In genomic region chr15:90000175-90000923, GRCh38 we compare ENCODE assay signal across 9 cellular contexts. TPM values are rescaled to one million over a fixed set of nuclear protein-coding genes. Genes with fewer than 3 reads are reported as not detected.
DNase-seq lines count a peak whose midpoint lies in the region; FAIRE-seq and TF ChIP-seq lines count a peak whose summit lies in the region.
"Had no signal": no experiment of that assay in that cellular context is flagged by ENCODE, and none has a peak within 500 bp of the region (broad histone marks: within the 10 kb centered on the region; RNA-seq: fewer than 3 reads in every experiment).

No MANE protein-coding gene starts in this region.

- peak overlapping the region; percentile 97 for H3K27ac Mint-ChIP-seq in activated T-cell treated with anti-CD3 and anti-CD28 coated beads, Interleukin-2, amount 50 U/mL, for 24 hours

- H3K27me3 ChIP-seq in H1 (replicated peaks in 1 of 4; ENCODE audit: control insufficient read depth in 3 of 4, extremely low read depth in 1 of 4, insufficient read depth in 3 of 4, low read length in 3 of 4), result peaks cover 0 to 7% (median 2%) of the 10 kb centered on the region in 4 experiments; a peak in 2 of 7 replicates
- H3K27me3 ChIP-seq in mononuclear cell (ENCODE audit: insufficient read depth, low read length), result no peaks in the 10 kb centered on the region
- H3K27me3 ChIP-seq in vagina, result no peaks in the 10 kb centered on the region

- peak overlapping the region; percentile 71; the same call in 1 of the 2 replicates for H2BK5ac ChIP-seq in H1 (ENCODE audit: low read depth, low read length)

- H3K23ac ChIP-seq in H1 (ENCODE audit: insufficient read length), result no peak overlapping the region

- intact Hi-C loops in vagina (cut with DNase I), result no loop called here

- no peaks in the 10 kb centered on the region for H3K27me3 Mint-ChIP-seq in activated T-cell treated with anti-CD3 and anti-CD28 coated beads, Interleukin-2, amount 50 U/mL, for 24 hours

- CTCF ChIA-PET in H1 (lab: Charles Lee; ENCODE audit: partially characterized antibody), result interaction anchor here (0.6 to 2.7 kb wide), 10 partner anchors 16 to 852 kb away, joined by 3 to 9 read pairs (median 5); no protein-coding TSS in a partner anchor

- peak overlapping the region; percentile 78 to 82 for H3K4me2 ChIP-seq in H1 (ENCODE audit: insufficient read depth in 1 of 2, low read depth in 2 of 2, low read length in 2 of 2)

- H3K36me3 Mint-ChIP-seq in activated T-cell treated with anti-CD3 and anti-CD28 coated beads, Interleukin-2, amount 50 U/mL, for 24 hours (ENCODE audit: low read depth), result peaks cover 26% of the 10 kb centered on the region

- H3K79me2 ChIP-seq in H1 (ENCODE audit: control insufficient read depth in 1 of 2, insufficient read depth in 2 of 2, low read length in 2 of 2), result peaks cover 6 to 26% of the 10 kb centered on the region in 2 experiments

- peak overlapping the region; percentile 92 for H3K4me3 Mint-ChIP-seq in activated T-cell treated with anti-CD3 and anti-CD28 coated beads, Interleukin-2, amount 50 U/mL, for 24 hours

- DNase-seq in activated T-cell treated with anti-CD3 and anti-CD28 coated beads, Interleukin-2, amount 50 U/mL, for 24 hours, result no peak
- DNase-seq in activated T-cell treated with anti-CD3 and anti-CD28 coated beads for 4 hours (no peak), RPMI8226 (peak; percentile 33), H1 (ENCODE audit: low read depth in 1 of 2, low spot score in 2 of 2) (peak in 1 of 2 experiments; percentile 73), vagina (ENCODE audit: extremely low spot score in 2 of 2) (no peak), NCI-H1436 treated with DMSO at 0.1 percent for 48 hours (lab: John Stamatoyannopoulos, UW) (no peak), LoVo (ENCODE audit: low spot score) (no peak)

- no peak overlapping the region for H2BK20ac ChIP-seq in H1 (ENCODE audit: low read length)

- H3K27ac ChIP-seq in H1 (ENCODE audit: low read depth, low read length), result 0 out of 2 replicates have a peak overlapping the region, but pooled peaks have one; percentile 14
- H3K27ac ChIP-seq in vagina, result peak overlapping the region; percentile 92

- no peak overlapping the region for H3K14ac ChIP-seq in H1 (ENCODE audit: insufficient read length)

- H3K4ac ChIP-seq in H1 (replicated peaks; ENCODE audit: insufficient read length, low read depth, low read length), result no peak overlapping the region

- no peak for FAIRE-seq in H1 (lab: Jason Lieb, UNC)
- FAIRE-seq: endometrium had no signal

- TF ChIP-seq EP300 in H1 (IDR thresholded peaks at IDR 0.05; ENCODE audit: borderline replicate concordance in 1 of 2, low read depth in 2 of 2, low read length in 2 of 2), result no peak

- no peaks in the 10 kb centered on the region; a peak in 1 of 8 replicates for H3K36me3 ChIP-seq in H1 (ENCODE audit: control insufficient read depth in 2 of 4, insufficient read depth in 4 of 4, low read length in 3 of 4)
- no peaks in the 10 kb centered on the region for H3K36me3 ChIP-seq in vagina

- no peaks in the 10 kb centered on the region for H3K9me3 ChIP-seq in H1 (ENCODE audit: insufficient read depth in 2 of 2, low read depth in 1 of 2, low read length in 1 of 2)
- no peaks in the 10 kb centered on the region for H3K9me3 ChIP-seq in mononuclear cell (ENCODE audit: low read depth, low read length)
- H3K9me3 ChIP-seq in vagina, result no peaks in the 10 kb centered on the region

- H3K4me1 Mint-ChIP-seq in activated T-cell treated with anti-CD3 and anti-CD28 coated beads, Interleukin-2, amount 50 U/mL, for 24 hours (ENCODE audit: low read depth), result peaks cover 46% of the 10 kb centered on the region

- peak overlapping the region; percentile 47 to 73 (median 58) for H3K4me3 ChIP-seq in H1 (ENCODE audit: extremely low read depth in 1 of 4, insufficient read depth in 2 of 4, low read depth in 3 of 4, low read length in 4 of 4)
- peak overlapping the region; percentile 87 for H3K4me3 ChIP-seq in mononuclear cell (ENCODE audit: low read length)
- H3K4me3 ChIP-seq in vagina, result peak overlapping the region; percentile 90 to 95

- TF ChIP-seq POLR2A in H1 (IDR thresholded peaks at IDR 0.05; ENCODE audit: control extremely low read depth in 1 of 2, low read depth in 2 of 2, low read length in 2 of 2), result peak; percentile 9 to 49; a peak in 2 of 3 replicates
- TF ChIP-seq POLR2A in vagina (IDR thresholded peaks at IDR 0.05), result no peak

- no peak for TF ChIP-seq RAD21 in H1 (IDR thresholded peaks at IDR 0.05 in 1 of 2, conservative IDR thresholded peaks at IDR 0.05 in 1 of 2; ENCODE audit: low read depth in 2 of 2, low read length in 2 of 2)

- no peak overlapping the region for H2AK5ac ChIP-seq in H1 (ENCODE audit: low read depth, low read length)

- peak overlapping the region; percentile 40 for H3K56ac ChIP-seq in H1 (replicated peaks; ENCODE audit: insufficient read length, low read depth, low read length)

- POLR2A ChIA-PET in H1 (lab: Charles Lee; ENCODE audit: partially characterized antibody), result interaction anchor here (0.8 to 4.3 kb wide), 15 partner anchors 10 to 201 kb away, joined by 3 to 29 read pairs (median 3); partner anchors contain the start of gene SEMA4B

- no peak overlapping the region for H2BK15ac ChIP-seq in H1 (ENCODE audit: low read length)

- no peak overlapping the region for H2BK120ac ChIP-seq in H1 (replicated peaks; ENCODE audit: low read depth, low read length)

- peak overlapping the region; percentile 56 to 63 (median 58); a peak in 6 of 7 replicates for H3K9ac ChIP-seq in H1 (replicated peaks in 1 of 4; ENCODE audit: extremely low read depth in 1 of 4, low read depth in 3 of 4, low read length in 3 of 4)

- TF ChIP-seq CTCF in H1 (IDR thresholded peaks at IDR 0.05; ENCODE audit: control extremely low read depth in 1 of 3, insufficient read depth in 1 of 3, low read depth in 1 of 3, low read length in 3 of 3), result no peak
- TF ChIP-seq CTCF in vagina (IDR thresholded peaks at IDR 0.05), result no peak

- no peaks in the 10 kb centered on the region for H3K9me3 Mint-ChIP-seq in activated T-cell treated with anti-CD3 and anti-CD28 coated beads, Interleukin-2, amount 50 U/mL, for 24 hours

- no peaks in the 10 kb centered on the region for H3K79me1 ChIP-seq in H1 (ENCODE audit: low read depth, low read length)

- peaks cover 6 to 10% of the 10 kb centered on the region in 2 experiments for H4K20me1 ChIP-seq in H1 (replicated peaks in 1 of 2; ENCODE audit: control insufficient read depth in 1 of 2, insufficient read depth in 2 of 2, low read length in 2 of 2)

- H4K8ac ChIP-seq in H1 (ENCODE audit: extremely low read depth, insufficient read depth, low read length), result peak overlapping the region; percentile 88

- H3K18ac ChIP-seq in H1 (ENCODE audit: extremely low read depth, low read length), result peak overlapping the region; percentile 93

- peak overlapping the region; percentile 30 for H4K91ac ChIP-seq in H1 (replicated peaks; ENCODE audit: insufficient read length, low read length)

- H3K23me2 ChIP-seq in H1 (ENCODE audit: low read depth, low read length), result peaks cover 6% of the 10 kb centered on the region; the same call in 1 of the 2 replicates

- H3K4me1 ChIP-seq in H1 (replicated peaks in 1 of 4; ENCODE audit: control insufficient read depth in 3 of 4, insufficient read depth in 4 of 4, low read length in 3 of 4) (peaks cover 10 to 21% (median 15%) of the 10 kb centered on the region in 4 experiments), mononuclear cell (ENCODE audit: insufficient read depth, low read length) (peaks cover 59% of the 10 kb centered on the region), vagina (peaks cover 44% of the 10 kb centered on the region)

- H2AFZ ChIP-seq in H1 (ENCODE audit: low read length), result no peak overlapping the region

- WGBS in H1 (ENCODE audit: extremely low coverage in 1 of 2, insufficient coverage in 1 of 2, insufficient read length in 1 of 2, insufficient replicate concordance in 2 of 2, low coverage in 1 of 2, low lambda C conversion rate in 2 of 2, missing lambda C conversion rate in 1 of 2), 2 experiments, result 2% methylated on average over 33 of the region's 62 CpGs; no CpG with 5 or more reads in 1 of the 2 experiments

- H2BK12ac ChIP-seq in H1 (ENCODE audit: low read depth, low read length), result 0 out of 2 replicates have a peak overlapping the region, but pooled peaks have one; percentile 17

- peak overlapping the region; percentile 28 for H4K5ac ChIP-seq in H1 (ENCODE audit: insufficient read length, low read depth, low read length)

TF ChIP-seq in H1, 55 proteins besides CTCF, POLR2A, EP300 and RAD21:
- TF ChIP-seq GABPA (IDR thresholded peaks at IDR 0.05; ENCODE audit: borderline replicate concordance, insufficient read depth, low read length), result no peak
- TF ChIP-seq PHF8 (conservative IDR thresholded peaks at IDR 0.05; ENCODE audit: low read depth, low read length), result peak; percentile 20; the same call in 1 of the 2 replicates
- TF ChIP-seq HDAC2 (IDR thresholded peaks at IDR 0.05; ENCODE audit: borderline replicate concordance in 1 of 2, low read depth in 2 of 2, low read length in 2 of 2), result 0 out of 4 replicates have a peak, but pooled peaks of 1 of the 2 experiments have one; percentile 18
- TF ChIP-seq YY1 (IDR thresholded peaks at IDR 0.05; ENCODE audit: low read depth, low read length), result no peak
- TF ChIP-seq TAF1 (IDR thresholded peaks at IDR 0.05; ENCODE audit: low read depth, low read length), result peak; percentile 20; the same call in 1 of the 2 replicates
- peak; percentile 53 for TF ChIP-seq ASH2L (IDR thresholded peaks at IDR 0.05; ENCODE audit: low read length)
- no peak for TF ChIP-seq TEAD4 (IDR thresholded peaks at IDR 0.05; ENCODE audit: low read depth, low read length)
- no peak for TF ChIP-seq KDM1A (IDR thresholded peaks at IDR 0.05; ENCODE audit: borderline replicate concordance, low read length)
- TF ChIP-seq CHD1 (IDR thresholded peaks at IDR 0.05; ENCODE audit: low read depth, low read length), result no peak

RNA-seq across cellular contexts. Expression of gene ZNF710, which starts 0.8 kb away (rescaled TPM):
- 24.0 and 26.2 TPM in 2 replicates for total RNA-seq in H1 (2021; fragmentation: NEBNext Ultra II Directional; extraction: Animal tissue kit (Norgen Biotek cat#: 25700))
- 10.5 and 14.4 TPM in 2 replicates for polyA plus RNA-seq in H1 (2011; rRNA removed)
- polyA plus RNA-seq in H1 (2011; cell fraction: cytosol; rRNA removed), result 6.5 TPM
- 10.5 TPM for polyA plus RNA-seq in H1 (2011; cell fraction: nucleus; rRNA removed)
- polyA plus RNA-seq in H1 (2012, experiment 1 of 2), result 11.0 to 19.6 TPM (median 12.4 TPM) in 4 replicates
- 9.9 TPM for polyA plus RNA-seq in H1 (2012, experiment 2 of 2)
- polyA plus RNA-seq in H1 (2013, experiment 1 of 2), result 23.2 TPM
- 23.2 TPM for polyA plus RNA-seq in H1 (2013, experiment 2 of 2)
- polyA minus RNA-seq in H1 (2011; rRNA and poly(A)+ RNA removed), result 6.9 and 11.7 TPM in 2 replicates
- polyA minus RNA-seq in H1 (2011; cell fraction: cytosol; rRNA and poly(A)+ RNA removed), result 15.3 TPM
- 7.6 TPM for polyA minus RNA-seq in H1 (2011; cell fraction: nucleus; rRNA and poly(A)+ RNA removed)
- total RNA-seq in mononuclear cell (9.1 TPM), vagina (23.1 TPM)

Comparison
In these comparisons a context has a peak if more than half of its experiments do, and no peak if none do; other contexts are left out.
1. POLR2A ChIP-seq: peak in H1 (2 of 2); none in vagina (0 of 2).
2. Peak in every context shown above with its lines, with median percentiles within 50 percentile points of each other: H3K4me3 ChIP-seq.